28 cellular contexts compared by ENCODE assay signal in the genomic region with DNA sequence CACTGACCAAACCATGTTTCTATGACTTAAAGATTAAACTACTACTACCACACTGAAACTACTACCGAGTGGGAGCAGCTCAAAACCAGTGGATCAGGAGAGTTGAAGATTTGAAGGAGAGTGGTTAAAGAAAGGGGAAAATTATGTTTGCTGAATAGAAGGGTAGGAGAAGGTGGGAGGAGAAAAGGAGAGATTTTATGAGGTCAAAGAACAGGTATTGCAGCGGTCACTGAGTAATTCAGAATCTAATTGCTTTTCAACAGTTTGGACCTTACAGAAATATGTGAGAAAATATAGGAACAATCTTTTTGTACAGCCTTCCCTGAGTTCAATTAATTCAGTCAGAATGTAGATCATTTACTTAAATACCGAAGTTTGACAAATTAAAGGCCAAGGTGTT.
"Had no signal": no experiment of that assay in that cellular context is flagged by ENCODE, and none has a peak within 500 bp of the region (broad histone marks: within the 10 kb centered on the region; RNA-seq: fewer than 3 reads in every experiment).

No MANE protein-coding gene starts in this region.

- H3K9me3 Mint-ChIP-seq: stimulated activated naive CD8-positive, alpha-beta T cell treated with anti-CD3 and anti-CD28 coated beads, Interleukin-15, amount 100 ng/mL, for 72 hours had no signal

- H3K27ac Mint-ChIP-seq: stimulated activated effector memory CD8-positive, alpha-beta T cell treated with anti-CD3 and anti-CD28 coated beads, Interleukin-12 subunit alpha, Interleukin-12 subunit beta, amount 100 ng/mL, for 72 hours; stimulated activated memory B cell treated with anti-CD40 and anti-IgM and Interleukin-4, amounts not matched to agents 10 μg/mL and 1 μg/mL and 100 μg/mL, for 72 hours; stimulated activated naive B cell treated with anti-CD40 and anti-IgM and Interleukin-4, amounts not matched to agents 10 μg/mL and 1 μg/mL and 100 μg/mL, for 72 hours; stimulated activated naive CD8-positive, alpha-beta T cell treated with anti-CD3 and anti-CD28 coated beads, Interleukin-15, amount 100 ng/mL, for 72 hours; stimulated activated naive CD8-positive, alpha-beta T cell treated with anti-CD3 and anti-CD28 coated beads, Interleukin-15, Interleukin-2, amounts not matched to agents 100 ng/mL and 50 ng/mL, for 24 hours; type B pancreatic cell had no signal

- H3K36me3 ChIP-seq: stomach, suprapubic skin, thoracic aorta, thyroid gland, tibial artery, tibial nerve, transverse colon, upper lobe of left lung, upper lobe of right lung, uterus, vagina had no signal

- H3K9me3 ChIP-seq: stomach, suprapubic skin, testis, thoracic aorta, thyroid gland, tibial artery, tibial nerve, transverse colon, upper lobe of left lung, upper lobe of right lung, uterus, vagina had no signal

- H3K27ac ChIP-seq: stomach, suprapubic skin, testis, thoracic aorta, thyroid gland, tibial artery, tibial nerve, transverse colon, upper lobe of left lung, upper lobe of right lung, uterus, vagina had no signal

- ATAC-seq: stimulated activated effector memory CD8-positive, alpha-beta T cell treated with anti-CD3 and anti-CD28 coated beads, Interleukin-12 subunit alpha, Interleukin-12 subunit beta, amount 100 ng/mL, for 72 hours; stimulated activated memory B cell treated with anti-CD40 and anti-IgM and Interleukin-4, amounts not matched to agents 10 μg/mL and 1 μg/mL and 100 μg/mL, for 72 hours; stimulated activated naive B cell treated with anti-CD40 and anti-IgM and Interleukin-4, amounts not matched to agents 10 μg/mL and 1 μg/mL and 100 μg/mL, for 72 hours; stimulated activated naive CD8-positive, alpha-beta T cell treated with anti-CD3 and anti-CD28 coated beads, Interleukin-15, amount 100 ng/mL, for 72 hours; stimulated activated naive CD8-positive, alpha-beta T cell treated with anti-CD3 and anti-CD28 coated beads, Interleukin-15, Interleukin-2, amounts not matched to agents 100 U/mL and 50 U/mL, for 24 hours; upper lobe of right lung had no signal

- H3K27me3 ChIP-seq: stomach, suprapubic skin, testis, thyroid gland, tibial artery, tibial nerve, transverse colon, upper lobe of left lung, upper lobe of right lung, uterus, vagina had no signal

- H3K4me1 ChIP-seq: stomach, suprapubic skin, testis, thyroid gland, tibial nerve, upper lobe of right lung, uterus, vagina had no signal

- H3K36me3 Mint-ChIP-seq: stimulated activated effector memory CD8-positive, alpha-beta T cell treated with anti-CD3 and anti-CD28 coated beads, Interleukin-12 subunit alpha, Interleukin-12 subunit beta, amount 100 ng/mL, for 72 hours; stimulated activated memory B cell treated with anti-CD40 and anti-IgM and Interleukin-4, amounts not matched to agents 10 μg/mL and 1 μg/mL and 100 μg/mL, for 72 hours; stimulated activated naive B cell treated with anti-CD40 and anti-IgM and Interleukin-4, amounts not matched to agents 10 μg/mL and 1 μg/mL and 100 μg/mL, for 72 hours had no signal

- DNase-seq: stimulated activated CD4-positive, alpha-beta T cell treated with anti-CD3 and anti-CD28 coated beads, Interleukin-2, amount 100 ng/mL, for 48 hours; stimulated activated CD4-positive, alpha-beta T cell treated with anti-CD3 and anti-CD28 coated beads, Interleukin-4, amount 100 ng/mL, for 1 hour; stimulated activated CD4-positive, alpha-beta T cell treated with anti-CD3 and anti-CD28 coated beads, Interleukin-4, amount 100 ng/mL, for 24 hours; stimulated activated CD4-positive, alpha-beta T cell treated with anti-CD3 and anti-CD28 coated beads, Interleukin-4, amount 100 ng/mL, for 4 hours; stimulated activated CD8-positive, alpha-beta memory T cell treated with anti-CD3 and anti-CD28 coated beads, Interleukin-4, amount 100 ng/mL, for 48 hours; stimulated activated naive B cell treated with anti-CD40 and anti-IgM and Interleukin-4, amounts not matched to agents 10 μg/mL and 1 μg/mL and 100 μg/mL, for 72 hours; stimulated activated naive CD4-positive, alpha-beta T cell; stimulated activated naive CD4-positive, alpha-beta T cell treated with Interleukin-2 at 50 U/mL for 16 hours; stimulated activated naive CD8-positive, alpha-beta T cell treated with anti-CD3 and anti-CD28 coated beads, Interleukin-15, amount 100 ng/mL, for 72 hours; stimulated activated naive CD8-positive, alpha-beta T cell treated with anti-CD3 and anti-CD28 coated beads, Interleukin-15, Interleukin-2, amounts not matched to agents 100 U/mL and 50 U/mL, for 24 hours; stomach; substantia nigra; testis; thyroid gland; tibial artery; transverse colon; trophoblast cell; upper lobe of left lung; upper lobe of right lung; uterus had no signal

- H3K4me3 ChIP-seq: stomach, suprapubic skin, testis, thoracic aorta, thyroid gland, tibial artery, tibial nerve, transverse colon, upper lobe of left lung, upper lobe of right lung, uterus, vagina had no signal

- H3K27me3 Mint-ChIP-seq: stimulated activated memory B cell treated with anti-CD40 and anti-IgM and Interleukin-4, amounts not matched to agents 10 μg/mL and 1 μg/mL and 100 μg/mL, for 72 hours; stimulated activated naive B cell treated with anti-CD40 and anti-IgM and Interleukin-4, amounts not matched to agents 10 μg/mL and 1 μg/mL and 100 μg/mL, for 72 hours; stimulated activated naive CD8-positive, alpha-beta T cell treated with anti-CD3 and anti-CD28 coated beads, Interleukin-15, amount 100 ng/mL, for 72 hours; stimulated activated naive CD8-positive, alpha-beta T cell treated with anti-CD3 and anti-CD28 coated beads, Interleukin-15, Interleukin-2, amounts not matched to agents 100 ng/mL and 50 ng/mL, for 24 hours; type B pancreatic cell had no signal

- H3K4me3 Mint-ChIP-seq: stimulated activated effector memory CD8-positive, alpha-beta T cell treated with anti-CD3 and anti-CD28 coated beads, Interleukin-12 subunit alpha, Interleukin-12 subunit beta, amount 100 ng/mL, for 72 hours; stimulated activated memory B cell treated with anti-CD40 and anti-IgM and Interleukin-4, amounts not matched to agents 10 μg/mL and 1 μg/mL and 100 μg/mL, for 72 hours; stimulated activated naive B cell treated with anti-CD40 and anti-IgM and Interleukin-4, amounts not matched to agents 10 μg/mL and 1 μg/mL and 100 μg/mL, for 72 hours; stimulated activated naive CD8-positive, alpha-beta T cell treated with anti-CD3 and anti-CD28 coated beads, Interleukin-15, amount 100 ng/mL, for 72 hours; stimulated activated naive CD8-positive, alpha-beta T cell treated with anti-CD3 and anti-CD28 coated beads, Interleukin-15, Interleukin-2, amounts not matched to agents 100 ng/mL and 50 ng/mL, for 24 hours; type B pancreatic cell had no signal

- H3K4me1 Mint-ChIP-seq: stimulated activated effector memory CD8-positive, alpha-beta T cell treated with anti-CD3 and anti-CD28 coated beads, Interleukin-12 subunit alpha, Interleukin-12 subunit beta, amount 100 ng/mL, for 72 hours; stimulated activated memory B cell treated with anti-CD40 and anti-IgM and Interleukin-4, amounts not matched to agents 10 μg/mL and 1 μg/mL and 100 μg/mL, for 72 hours; stimulated activated naive B cell treated with anti-CD40 and anti-IgM and Interleukin-4, amounts not matched to agents 10 μg/mL and 1 μg/mL and 100 μg/mL, for 72 hours; stimulated activated naive CD8-positive, alpha-beta T cell treated with anti-CD3 and anti-CD28 coated beads, Interleukin-15, amount 100 ng/mL, for 72 hours had no signal
